Comparison of ENCODE assay signal across 11 cellular contexts in the genomic region with DNA sequence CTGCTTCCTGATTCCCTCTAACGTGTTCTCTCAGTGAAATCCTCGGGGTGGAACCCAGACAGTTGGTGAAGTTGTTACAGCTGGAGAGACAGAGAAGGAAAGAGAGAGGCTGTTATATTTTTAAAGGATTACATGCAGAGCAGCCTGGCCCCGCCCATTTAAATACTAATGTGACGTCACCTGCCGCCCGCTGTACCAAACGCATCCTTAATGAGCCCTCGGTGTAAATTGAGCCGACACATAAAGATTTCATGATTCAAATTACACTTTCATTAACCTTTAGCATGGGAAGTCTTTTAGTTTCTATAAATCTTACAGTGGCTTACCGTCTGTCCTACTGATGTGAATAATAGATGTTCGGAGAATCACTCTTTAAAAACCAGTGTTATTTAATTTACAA.
A peak's percentile ranks its signal among the peaks of the same experiment; 100 is the strongest.
DNase-seq lines count a peak whose midpoint lies in the region; FAIRE-seq and TF ChIP-seq lines count a peak whose summit lies in the region.
"Had no signal": no experiment of that assay in that cellular context is flagged by ENCODE, and none has a peak within 500 bp of the region (broad histone marks: within the 10 kb centered on the region; RNA-seq: fewer than 3 reads in every experiment).

No MANE protein-coding gene starts in this region.

- intact Hi-C loops in ascending aorta (cut with DNase I), result no loop called here

- H3K4me2 ChIP-seq in astrocyte (ENCODE audit: low read length), result peak overlapping the region; percentile 32
- H3K4me2 ChIP-seq in neural cell (ENCODE audit: low read length), result peak overlapping the region; percentile 36

- no peak for FAIRE-seq in astrocyte (lab: Jason Lieb, UNC)
- FAIRE-seq: colon had no signal

- peaks cover 16% of the 10 kb centered on the region for H3K4me1 Mint-ChIP-seq in astrocyte (ENCODE audit: low read depth, unreplicated experiment)

- H3K79me2 ChIP-seq in astrocyte (ENCODE audit: insufficient read depth, low read length) (no peaks in the 10 kb centered on the region), neural cell (replicated peaks; ENCODE audit: insufficient read depth, low read length) (no peaks in the 10 kb centered on the region)

- H3K9me3 Mint-ChIP-seq in astrocyte (ENCODE audit: unreplicated experiment), result peaks cover 6% of the 10 kb centered on the region

- H3K9me3 ChIP-seq in astrocyte (ENCODE audit: insufficient read depth, low read depth, low read length) (no peaks in the 10 kb centered on the region), neural cell (ENCODE audit: low read length) (no peaks in the 10 kb centered on the region), ascending aorta (peaks cover 0 to 4% of the 10 kb centered on the region in 2 donors)

- no peak for TF ChIP-seq CTCF in GM12865 (IDR thresholded peaks at IDR 0.05; ENCODE audit: insufficient read depth, low read depth, low read length, missing control alignments)
- no peak for TF ChIP-seq CTCF in astrocyte (IDR thresholded peaks at IDR 0.05; ENCODE audit: insufficient read depth, low read depth, low read length)
- no peak for TF ChIP-seq CTCF in neural cell (IDR thresholded peaks at IDR 0.05; ENCODE audit: poor library complexity, severe bottlenecking)
- TF ChIP-seq CTCF in coronary artery (IDR thresholded peaks at IDR 0.05), result no peak
- TF ChIP-seq CTCF in ascending aorta (IDR thresholded peaks at IDR 0.05), result no peak

- H3K9ac ChIP-seq in astrocyte (ENCODE audit: low read length) (no peak overlapping the region), neural cell (ENCODE audit: low read length) (peak overlapping the region; percentile 51)

- DNase-seq in GM12865 (ENCODE audit: low read depth), result peak; percentile 55
- DNase-seq in NCI-H146 treated with DMSO at 0.1 percent for 48 hours (lab: John Stamatoyannopoulos, UW; ENCODE audit: unreplicated experiment), result peak; percentile 77
- no peak for DNase-seq in astrocyte (ENCODE audit: low read depth)
- DNase-seq in coronary artery (ENCODE audit: low spot score), result no peak
- DNase-seq in ascending aorta (ENCODE audit: low spot score in 2 of 2), result no peak
- DNase-seq in AG08396 (ENCODE audit: low spot score), result no peak
- DNase-seq in activated CD4-positive, alpha-beta T cell treated with anti-CD3 and anti-CD28 coated beads, Interleukin-2, amount 50 U/mL, for 4 hours, result no peak
- DNase-seq: activated CD8-positive, alpha-beta memory T cell treated with anti-CD3 and anti-CD28 coated beads, Interleukin-2, amount 50 U/mL, for 4 hours; SIG-M5 had no signal

- no peak overlapping the region for H3K27ac ChIP-seq in astrocyte (ENCODE audit: low read depth, low read length)
- peak overlapping the region; percentile 77 for H3K27ac ChIP-seq in neural cell (ENCODE audit: low read length)
- no peak overlapping the region for H3K27ac ChIP-seq in coronary artery
- H3K27ac ChIP-seq in ascending aorta, result no peak overlapping the region

- no peak for TF ChIP-seq RAD21 in neural cell (conservative IDR thresholded peaks at IDR 0.05)

- H3K4me3 Mint-ChIP-seq in astrocyte (ENCODE audit: unreplicated experiment), result no peak overlapping the region

- no peaks in the 10 kb centered on the region for H4K20me1 ChIP-seq in astrocyte (ENCODE audit: insufficient read depth, low read length)
- H4K20me1 ChIP-seq in neural cell (ENCODE audit: insufficient read depth), result no peaks in the 10 kb centered on the region

- peaks cover 2% of the 10 kb centered on the region for H3K36me3 Mint-ChIP-seq in astrocyte (ENCODE audit: low read depth, unreplicated experiment)

- no peaks in the 10 kb centered on the region for H3K9me2 ChIP-seq in neural cell (ENCODE audit: insufficient read depth, low read length)

- H3K36me3 ChIP-seq in astrocyte (ENCODE audit: insufficient read depth, low read length), result no peaks in the 10 kb centered on the region
- no peaks in the 10 kb centered on the region for H3K36me3 ChIP-seq in neural cell (ENCODE audit: insufficient read depth, low read length)
- no peaks in the 10 kb centered on the region for H3K36me3 ChIP-seq in ascending aorta

- no peaks in the 10 kb centered on the region for H3K27me3 Mint-ChIP-seq in astrocyte (ENCODE audit: low read depth, unreplicated experiment)

- H3K4me1 ChIP-seq in astrocyte (ENCODE audit: insufficient read depth, low read length), result peaks cover 2% of the 10 kb centered on the region
- no peaks in the 10 kb centered on the region for H3K4me1 ChIP-seq in ascending aorta

- H3K27ac Mint-ChIP-seq in astrocyte (ENCODE audit: unreplicated experiment), result peak overlapping the region; percentile 23

- H2AFZ ChIP-seq in astrocyte (ENCODE audit: low read depth, low read length) (no peak overlapping the region), neural cell (ENCODE audit: low read depth, low read length) (no peak overlapping the region)

- no peak overlapping the region; the same call in 1 of the 2 replicates for H3K4me3 ChIP-seq in GM12865 (ENCODE audit: low read depth, low read length)
- no peak overlapping the region for H3K4me3 ChIP-seq in astrocyte (ENCODE audit: insufficient read depth, low read depth, low read length)
- peak overlapping the region; percentile 49 for H3K4me3 ChIP-seq in neural cell (ENCODE audit: low read length)
- H3K4me3 ChIP-seq in coronary artery, result no peak overlapping the region
- H3K4me3 ChIP-seq in ascending aorta, result no peak overlapping the region

- H3K27me3 ChIP-seq in astrocyte (ENCODE audit: insufficient read depth, low read length) (peaks cover 31% of the 10 kb centered on the region), neural cell (ENCODE audit: insufficient read depth, low read depth, low read length) (no peaks in the 10 kb centered on the region), ascending aorta (no peaks in the 10 kb centered on the region)

- no peak for TF ChIP-seq EP300 in neural cell (conservative IDR thresholded peaks at IDR 0.05; ENCODE audit: poor library complexity, severe bottlenecking)

- peaks cover 10% of the 10 kb centered on the region for H3F3A ChIP-seq in neural cell (ENCODE audit: insufficient read depth, low read length, poor library complexity, severe bottlenecking)

TF ChIP-seq in neural cell, 6 proteins besides CTCF, POLR2A, EP300 and RAD21:
- TF ChIP-seq, protein P1, sequence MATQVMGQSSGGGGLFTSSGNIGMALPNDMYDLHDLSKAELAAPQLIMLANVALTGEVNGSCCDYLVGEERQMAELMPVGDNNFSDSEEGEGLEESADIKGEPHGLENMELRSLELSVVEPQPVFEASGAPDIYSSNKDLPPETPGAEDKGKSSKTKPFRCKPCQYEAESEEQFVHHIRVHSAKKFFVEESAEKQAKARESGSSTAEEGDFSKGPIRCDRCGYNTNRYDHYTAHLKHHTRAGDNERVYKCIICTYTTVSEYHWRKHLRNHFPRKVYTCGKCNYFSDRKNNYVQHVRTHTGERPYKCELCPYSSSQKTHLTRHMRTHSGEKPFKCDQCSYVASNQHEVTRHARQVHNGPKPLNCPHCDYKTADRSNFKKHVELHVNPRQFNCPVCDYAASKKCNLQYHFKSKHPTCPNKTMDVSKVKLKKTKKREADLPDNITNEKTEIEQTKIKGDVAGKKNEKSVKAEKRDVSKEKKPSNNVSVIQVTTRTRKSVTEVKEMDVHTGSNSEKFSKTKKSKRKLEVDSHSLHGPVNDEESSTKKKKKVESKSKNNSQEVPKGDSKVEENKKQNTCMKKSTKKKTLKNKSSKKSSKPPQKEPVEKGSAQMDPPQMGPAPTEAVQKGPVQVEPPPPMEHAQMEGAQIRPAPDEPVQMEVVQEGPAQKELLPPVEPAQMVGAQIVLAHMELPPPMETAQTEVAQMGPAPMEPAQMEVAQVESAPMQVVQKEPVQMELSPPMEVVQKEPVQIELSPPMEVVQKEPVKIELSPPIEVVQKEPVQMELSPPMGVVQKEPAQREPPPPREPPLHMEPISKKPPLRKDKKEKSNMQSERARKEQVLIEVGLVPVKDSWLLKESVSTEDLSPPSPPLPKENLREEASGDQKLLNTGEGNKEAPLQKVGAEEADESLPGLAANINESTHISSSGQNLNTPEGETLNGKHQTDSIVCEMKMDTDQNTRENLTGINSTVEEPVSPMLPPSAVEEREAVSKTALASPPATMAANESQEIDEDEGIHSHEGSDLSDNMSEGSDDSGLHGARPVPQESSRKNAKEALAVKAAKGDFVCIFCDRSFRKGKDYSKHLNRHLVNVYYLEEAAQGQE (IDR thresholded peaks at IDR 0.05; ENCODE audit: borderline replicate concordance), result no peak
- TF ChIP-seq MXI1 (conservative IDR thresholded peaks at IDR 0.05; ENCODE audit: poor library complexity, severe bottlenecking), result no peak
- no peak for TF ChIP-seq POLR2AphosphoS5 (IDR thresholded peaks at IDR 0.05)
- no peak for TF ChIP-seq TAF1 (IDR thresholded peaks at IDR 0.05; ENCODE audit: low read depth)
- TF ChIP-seq SMC3 (conservative IDR thresholded peaks at IDR 0.05; ENCODE audit: poor library complexity), result no peak
- no peak for TF ChIP-seq EZH2 (IDR thresholded peaks at IDR 0.05; ENCODE audit: borderline replicate concordance, insufficient read depth, low read length, poor library complexity, severe bottlenecking)

Comparison
In these comparisons a context has a peak if more than half of its experiments do, and no peak if none do; other contexts are left out.
1. DNase-seq: peak in GM12865 (single experiment) and NCI-H146 treated with DMSO at 0.1 percent for 48 hours (single experiment); none in astrocyte (single experiment), coronary artery (single experiment), ascending aorta (0 of 2), AG08396 (single experiment) and activated CD4-positive, alpha-beta T cell treated with anti-CD3 and anti-CD28 coated beads, Interleukin-2, amount 50 U/mL, for 4 hours (0 of 2).